Comparison of ENCODE assay signal across 16 cellular contexts in the genomic region with DNA sequence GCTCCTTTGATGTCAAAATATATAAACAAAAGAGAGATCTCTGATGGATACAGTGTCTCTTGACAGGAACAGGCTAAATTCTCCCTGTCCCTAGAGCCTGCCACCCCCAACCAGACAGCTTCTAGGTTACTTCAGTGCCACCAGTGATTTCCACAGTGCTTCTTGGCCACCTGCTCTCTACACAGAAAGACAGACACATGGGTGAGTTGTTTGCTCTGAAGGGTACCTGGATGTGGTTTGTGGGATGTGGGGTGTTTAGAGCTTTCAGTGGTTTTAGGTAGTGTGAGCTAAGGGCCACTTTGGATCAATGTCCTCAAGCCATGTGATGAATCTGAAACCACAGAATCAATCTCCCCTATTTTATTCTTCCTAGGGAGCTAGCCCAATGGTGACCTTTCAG.
DNase-seq lines count a peak whose midpoint lies in the region; ATAC-seq lines count a peak whose summit lies in the region.
"Had no signal": no experiment of that assay in that cellular context is flagged by ENCODE, and none has a peak within 500 bp of the region (broad histone marks: within the 10 kb centered on the region; RNA-seq: fewer than 3 reads in every experiment).

No MANE protein-coding gene starts in this region.

- no peak overlapping the region for H3K27ac Mint-ChIP-seq in activated CD8-positive, alpha-beta memory T cell treated with anti-CD3 and anti-CD28 coated beads, Interleukin-2, amount 10 ng/mL, durations not matched to agents 7 days and 5 days
- H3K27ac Mint-ChIP-seq in activated naive CD8-positive, alpha-beta T cell treated with anti-CD3 and anti-CD28 coated beads for 36 hours: no peak overlapping the region
- H3K27ac Mint-ChIP-seq in stimulated activated effector memory CD8-positive, alpha-beta T cell treated with anti-CD3 and anti-CD28 coated beads, Interleukin-12 subunit alpha, Interleukin-12 subunit beta, amount 100 ng/mL, for 72 hours: no peak overlapping the region
- H3K27ac Mint-ChIP-seq: HFFc6 had no signal

- H3K4me3 Mint-ChIP-seq in activated CD8-positive, alpha-beta memory T cell treated with anti-CD3 and anti-CD28 coated beads, Interleukin-2, amount 10 ng/mL, durations not matched to agents 7 days and 5 days: no peak overlapping the region
- no peak overlapping the region for H3K4me3 Mint-ChIP-seq in activated naive CD8-positive, alpha-beta T cell treated with anti-CD3 and anti-CD28 coated beads for 36 hours
- H3K4me3 Mint-ChIP-seq in stimulated activated effector memory CD8-positive, alpha-beta T cell treated with anti-CD3 and anti-CD28 coated beads, Interleukin-12 subunit alpha, Interleukin-12 subunit beta, amount 100 ng/mL, for 72 hours: no peak overlapping the region
- H3K4me3 Mint-ChIP-seq: HFFc6 had no signal

- ATAC-seq in activated CD8-positive, alpha-beta memory T cell treated with anti-CD3 and anti-CD28 coated beads, Interleukin-2, amount 10 ng/mL, durations not matched to agents 7 days and 5 days: peak; percentile 58
- peak; percentile 69 for ATAC-seq in stimulated activated effector memory CD8-positive, alpha-beta T cell treated with anti-CD3 and anti-CD28 coated beads, Interleukin-12 subunit alpha, Interleukin-12 subunit beta, amount 100 ng/mL, for 72 hours
- ATAC-seq: Panc1 had no signal

- DNase-seq in activated CD8-positive, alpha-beta memory T cell treated with anti-CD3 and anti-CD28 coated beads, Interleukin-2, amount 10 ng/mL, durations not matched to agents 7 days and 5 days: peak; percentile 73
- DNase-seq in activated CD8-positive, alpha-beta memory T cell treated with anti-CD3 and anti-CD28 coated beads for 24 hours: no peak
- DNase-seq in NCI-H2107 (lab: John Stamatoyannopoulos, UW): peak; percentile 19
- peak; percentile 12 for DNase-seq in activated naive CD8-positive, alpha-beta T cell treated with anti-CD3 and anti-CD28 coated beads for 36 hours
- no peak for DNase-seq in stimulated activated effector memory CD8-positive, alpha-beta T cell treated with anti-CD3 and anti-CD28 coated beads, Interleukin-12 subunit alpha, Interleukin-12 subunit beta, amount 100 ng/mL, for 72 hours (ENCODE audit: low spot score in 2 of 2)
- DNase-seq in NCI-H128 (lab: John Stamatoyannopoulos, UW; ENCODE audit: unreplicated experiment): no peak
- no peak for DNase-seq in NCI-H2227 (lab: John Stamatoyannopoulos, UW; ENCODE audit: unreplicated experiment)
- no peak for DNase-seq in activated effector memory CD4-positive, alpha-beta T cell treated with anti-CD3 and anti-CD28 coated beads, Interleukin-2, amount 50 U/mL, for 16 hours
- DNase-seq: Caco-2, HFFc6, Karpas-422, NCI-H1417, NCI-H2081, NCI-H345, Right ventricle myocardium superior had no signal

- H3K4me1 Mint-ChIP-seq in activated CD8-positive, alpha-beta memory T cell treated with anti-CD3 and anti-CD28 coated beads, Interleukin-2, amount 10 ng/mL, durations not matched to agents 7 days and 5 days: peaks cover 15% of the 10 kb centered on the region
- peaks cover 14% of the 10 kb centered on the region for H3K4me1 Mint-ChIP-seq in activated naive CD8-positive, alpha-beta T cell treated with anti-CD3 and anti-CD28 coated beads for 36 hours
- peaks cover 15% of the 10 kb centered on the region for H3K4me1 Mint-ChIP-seq in stimulated activated effector memory CD8-positive, alpha-beta T cell treated with anti-CD3 and anti-CD28 coated beads, Interleukin-12 subunit alpha, Interleukin-12 subunit beta, amount 100 ng/mL, for 72 hours

- H3K27me3 Mint-ChIP-seq in activated CD8-positive, alpha-beta memory T cell treated with anti-CD3 and anti-CD28 coated beads, Interleukin-2, amount 10 ng/mL, durations not matched to agents 7 days and 5 days: peaks cover 74% of the 10 kb centered on the region
- H3K27me3 Mint-ChIP-seq in activated naive CD8-positive, alpha-beta T cell treated with anti-CD3 and anti-CD28 coated beads for 36 hours: peaks cover 31% of the 10 kb centered on the region

- H3K9me3 Mint-ChIP-seq in activated CD8-positive, alpha-beta memory T cell treated with anti-CD3 and anti-CD28 coated beads, Interleukin-2, amount 10 ng/mL, durations not matched to agents 7 days and 5 days (ENCODE audit: low read depth): no peaks in the 10 kb centered on the region
- no peaks in the 10 kb centered on the region for H3K9me3 Mint-ChIP-seq in activated naive CD8-positive, alpha-beta T cell treated with anti-CD3 and anti-CD28 coated beads for 36 hours
- no peaks in the 10 kb centered on the region for H3K9me3 Mint-ChIP-seq in stimulated activated effector memory CD8-positive, alpha-beta T cell treated with anti-CD3 and anti-CD28 coated beads, Interleukin-12 subunit alpha, Interleukin-12 subunit beta, amount 100 ng/mL, for 72 hours
- H3K9me3 Mint-ChIP-seq: HFFc6 had no signal

- CTCF ChIA-PET in activated CD8-positive, alpha-beta memory T cell treated with anti-CD3 and anti-CD28 coated beads, Interleukin-2, amount 10 ng/mL, durations not matched to agents 7 days and 5 days (lab: Charles Lee): interaction anchor here (0.9 to 3.8 kb wide), 6 partner anchors 8 to 196 kb away, joined by 3 to 13 read pairs (median 3); no protein-coding TSS in a partner anchor

- no peaks in the 10 kb centered on the region for H3K36me3 Mint-ChIP-seq in activated CD8-positive, alpha-beta memory T cell treated with anti-CD3 and anti-CD28 coated beads, Interleukin-2, amount 10 ng/mL, durations not matched to agents 7 days and 5 days
- no peaks in the 10 kb centered on the region for H3K36me3 Mint-ChIP-seq in activated naive CD8-positive, alpha-beta T cell treated with anti-CD3 and anti-CD28 coated beads for 36 hours
- no peaks in the 10 kb centered on the region for H3K36me3 Mint-ChIP-seq in stimulated activated effector memory CD8-positive, alpha-beta T cell treated with anti-CD3 and anti-CD28 coated beads, Interleukin-12 subunit alpha, Interleukin-12 subunit beta, amount 100 ng/mL, for 72 hours

Comparison
In these comparisons a context has a peak if more than half of its experiments do, and no peak if none do; other contexts are left out.
1. DNase-seq: peak in activated CD8-positive, alpha-beta memory T cell treated with anti-CD3 and anti-CD28 coated beads, Interleukin-2, amount 10 ng/mL, durations not matched to agents 7 days and 5 days (single experiment), NCI-H2107 (single experiment) and activated naive CD8-positive, alpha-beta T cell treated with anti-CD3 and anti-CD28 coated beads for 36 hours (single experiment); none in activated CD8-positive, alpha-beta memory T cell treated with anti-CD3 and anti-CD28 coated beads for 24 hours (single experiment), stimulated activated effector memory CD8-positive, alpha-beta T cell treated with anti-CD3 and anti-CD28 coated beads, Interleukin-12 subunit alpha, Interleukin-12 subunit beta, amount 100 ng/mL, for 72 hours (0 of 2), NCI-H128 (single experiment), NCI-H2227 (single experiment) and activated effector memory CD4-positive, alpha-beta T cell treated with anti-CD3 and anti-CD28 coated beads, Interleukin-2, amount 50 U/mL, for 16 hours (single experiment).